ENCODE assay signal across 15 cellular contexts in the genomic region with DNA sequence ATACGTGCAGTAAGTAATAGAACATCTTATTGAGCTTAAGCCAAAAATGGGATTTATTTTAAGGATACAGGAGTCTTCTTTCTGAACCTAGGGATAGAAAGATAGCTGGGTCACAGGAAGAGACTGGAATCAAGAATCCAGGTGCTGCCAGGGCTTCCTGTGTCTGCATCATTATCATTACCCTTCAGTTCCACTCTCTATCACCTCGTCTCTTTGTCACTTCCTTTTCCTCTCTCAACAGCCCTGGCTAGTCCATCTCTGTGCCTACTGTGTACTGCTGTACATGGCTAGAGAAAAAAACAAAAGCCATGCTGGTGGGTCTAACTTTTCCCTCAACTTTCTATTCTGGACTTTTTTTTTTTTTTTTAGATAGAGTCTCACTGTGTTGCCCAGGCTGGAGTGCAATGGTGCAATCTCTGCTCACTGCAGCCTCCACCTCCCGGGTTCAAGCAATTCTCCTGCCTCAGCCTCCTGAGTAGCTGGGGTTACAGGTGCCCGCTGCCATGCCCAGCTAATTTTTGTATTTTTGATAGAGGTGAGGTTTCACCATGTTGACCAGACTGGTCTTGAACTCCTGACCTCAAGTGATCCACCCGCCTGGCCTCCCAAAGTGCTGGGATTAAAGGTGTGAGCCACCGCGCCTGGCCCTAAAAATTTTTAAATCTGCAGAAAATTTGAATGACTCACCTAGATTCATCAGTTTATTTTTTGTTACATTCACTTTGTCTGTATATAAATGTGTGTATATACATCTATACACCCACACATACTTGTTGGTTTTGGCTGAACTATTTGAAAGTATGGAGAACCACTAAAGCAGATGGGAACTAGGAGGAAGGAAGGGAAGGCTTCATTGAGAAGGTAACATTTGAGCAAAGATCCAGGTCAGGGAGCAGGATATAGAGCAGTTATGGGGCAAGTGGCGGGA. TPM values are rescaled to one million over a fixed set of nuclear protein-coding genes. Genes with fewer than 3 reads are reported as not detected.
DNase-seq lines count a peak whose midpoint lies in the region; TF ChIP-seq lines count a peak whose summit lies in the region.
"Had no signal": no experiment of that assay in that cellular context is flagged by ENCODE, and none has a peak within 500 bp of the region (broad histone marks: within the 10 kb centered on the region; RNA-seq: fewer than 3 reads in every experiment).

No MANE protein-coding gene starts in this region.

- peaks cover 40% of the 10 kb centered on the region for H3K4me1 Mint-ChIP-seq in chondrocyte (ENCODE audit: low read depth)

- intact Hi-C loops in left ventricle myocardium inferior (cut with micrococcal nuclease) (no loop called here), cardiac septum (cut with DNase I) (no loop called here)

- H4K20me1 ChIP-seq in MM.1S (ENCODE audit: insufficient read depth, low read length): peaks cover 7% of the 10 kb centered on the region; the same call in 1 of the 2 replicates

- H3K4me2 ChIP-seq in MM.1S (ENCODE audit: low read depth, low read length): no peak overlapping the region
- H3K4me2 ChIP-seq: SK-N-SH had no signal

- TF ChIP-seq CTCF in left ventricle myocardium inferior (IDR thresholded peaks at IDR 0.05; ENCODE audit: borderline replicate concordance) (no peak), chondrocyte (IDR thresholded peaks at IDR 0.05) (no peak), MM.1S (IDR thresholded peaks at IDR 0.05; ENCODE audit: low read length) (no peak)

- H3K27ac ChIP-seq in left ventricle myocardium inferior (replicated peaks): peak overlapping the region; percentile 95
- H3K27ac ChIP-seq in MM.1S (ENCODE audit: low read length): no peak overlapping the region
- H3K27ac ChIP-seq: colonic mucosa had no signal

- H3K4me3 Mint-ChIP-seq in chondrocyte (ENCODE audit: unreplicated experiment): no peak overlapping the region
- H3K4me3 Mint-ChIP-seq: activated CD4-positive, alpha-beta T cell treated with anti-CD3 and anti-CD28 coated beads, Interleukin-2, amount 10 ng/mL, durations not matched to agents 7 days and 5 days; activated naive CD4-positive, alpha-beta T cell treated with anti-CD3 and anti-CD28 coated beads for 36 hours had no signal

- no peaks in the 10 kb centered on the region for H3K9me2 ChIP-seq in MM.1S (replicated peaks; ENCODE audit: insufficient read depth, low read length)
- H3K9me2 ChIP-seq: SK-N-SH had no signal

- H3K36me3 ChIP-seq in left ventricle myocardium inferior: no peaks in the 10 kb centered on the region
- H3K36me3 ChIP-seq in MM.1S (replicated peaks; ENCODE audit: insufficient read depth, low read length): no peaks in the 10 kb centered on the region
- H3K36me3 ChIP-seq: colonic mucosa, tibial artery had no signal

- DNase-seq in left ventricle myocardium inferior (no peak), cardiac septum (ENCODE audit: low spot score) (no peak), chondrocyte (ENCODE audit: low spot score) (no peak), lung microvascular endothelial cell (ENCODE audit: low read depth in 2 of 2) (peak; percentile 39 to 82), NCI-H2029 treated with DMSO at 0.1 percent for 48 hours (lab: John Stamatoyannopoulos, UW) (no peak), MM.1S (no peak), NCI-H82 treated with DMSO at 0.1 percent for 48 hours (lab: John Stamatoyannopoulos, UW; ENCODE audit: unreplicated experiment) (no peak)
- no peak for DNase-seq in stimulated activated CD8-positive, alpha-beta memory T cell treated with anti-CD3 and anti-CD28 coated beads, Interleukin-4, amount 100 ng/mL, for 48 hours
- DNase-seq: activated CD4-positive, alpha-beta T cell treated with anti-CD3 and anti-CD28 coated beads, Interleukin-2, amount 10 ng/mL, durations not matched to agents 7 days and 5 days; activated naive CD4-positive, alpha-beta T cell treated with anti-CD3 and anti-CD28 coated beads for 36 hours; colonic mucosa; NCI-H1105 treated with DMSO at 0.1 percent for 48 hours; NCI-H524 treated with DMSO at 0.1 percent for 48 hours; SK-N-SH; tibial artery had no signal

- no peaks in the 10 kb centered on the region for H3K9me3 ChIP-seq in left ventricle myocardium inferior (replicated peaks)
- H3K9me3 ChIP-seq in MM.1S (replicated peaks; ENCODE audit: insufficient read depth, low read length): no peaks in the 10 kb centered on the region
- H3K9me3 ChIP-seq: colonic mucosa, SK-N-SH, tibial artery had no signal

- no peaks in the 10 kb centered on the region for H3K9me3 Mint-ChIP-seq in chondrocyte (ENCODE audit: low read depth)
- H3K9me3 Mint-ChIP-seq: activated CD4-positive, alpha-beta T cell treated with anti-CD3 and anti-CD28 coated beads, Interleukin-2, amount 10 ng/mL, durations not matched to agents 7 days and 5 days; activated naive CD4-positive, alpha-beta T cell treated with anti-CD3 and anti-CD28 coated beads for 36 hours had no signal

- no peaks in the 10 kb centered on the region for H3K27me3 Mint-ChIP-seq in chondrocyte (ENCODE audit: low read depth)
- H3K27me3 Mint-ChIP-seq: activated CD4-positive, alpha-beta T cell treated with anti-CD3 and anti-CD28 coated beads, Interleukin-2, amount 10 ng/mL, durations not matched to agents 7 days and 5 days had no signal

- H3K4me3 ChIP-seq in left ventricle myocardium inferior: no peak overlapping the region
- no peak overlapping the region for H3K4me3 ChIP-seq in MM.1S (ENCODE audit: low read length)
- H3K4me3 ChIP-seq: colonic mucosa, tibial artery had no signal

- no peaks in the 10 kb centered on the region for H3F3A ChIP-seq in MM.1S (ENCODE audit: insufficient read depth, low read length)

- H2AFZ ChIP-seq in MM.1S (ENCODE audit: low read length): no peak overlapping the region

- peaks cover 4% of the 10 kb centered on the region for H3K36me3 Mint-ChIP-seq in chondrocyte (ENCODE audit: low read depth)

- H3K79me2 ChIP-seq in MM.1S (ENCODE audit: low read length): peaks cover 92% of the 10 kb centered on the region

- H3K9ac ChIP-seq in MM.1S (ENCODE audit: low read length): no peak overlapping the region
- H3K9ac ChIP-seq: SK-N-SH had no signal

- H3K27ac Mint-ChIP-seq in chondrocyte (ENCODE audit: unreplicated experiment): peak overlapping the region; percentile 52
- H3K27ac Mint-ChIP-seq: activated CD4-positive, alpha-beta T cell treated with anti-CD3 and anti-CD28 coated beads, Interleukin-2, amount 10 ng/mL, durations not matched to agents 7 days and 5 days; activated naive CD4-positive, alpha-beta T cell treated with anti-CD3 and anti-CD28 coated beads for 36 hours had no signal

- peaks cover 75% of the 10 kb centered on the region for H3K4me1 ChIP-seq in left ventricle myocardium inferior
- no peaks in the 10 kb centered on the region for H3K4me1 ChIP-seq in MM.1S (ENCODE audit: low read length)
- H3K4me1 ChIP-seq: colonic mucosa had no signal

- H3K27me3 ChIP-seq in left ventricle myocardium inferior (ENCODE audit: low read depth) (no peaks in the 10 kb centered on the region), MM.1S (replicated peaks; ENCODE audit: insufficient read depth, low read length) (no peaks in the 10 kb centered on the region)
- H3K27me3 ChIP-seq: colonic mucosa, tibial artery had no signal

RNA-seq across cellular contexts. Expression of a gene that starts 31.9 kb away (rescaled TPM):
- total RNA-seq in left ventricle myocardium inferior: 80.3 TPM
- 62.1 TPM for total RNA-seq in cardiac septum
- 46.3 to 51.9 TPM (median 47.1 TPM) in 3 replicates for total RNA-seq in chondrocyte
- 12.7 and 13.7 TPM in 2 replicates for total RNA-seq in lung microvascular endothelial cell

Comparison
In these comparisons a context has a peak if more than half of its experiments do, and no peak if none do; other contexts are left out.
1. DNase-seq: peak in lung microvascular endothelial cell (2 of 2); none in left ventricle myocardium inferior (single experiment), cardiac septum (single experiment), chondrocyte (single experiment), stimulated activated CD8-positive, alpha-beta memory T cell treated with anti-CD3 and anti-CD28 coated beads, Interleukin-4, amount 100 ng/mL, for 48 hours (single experiment), NCI-H2029 treated with DMSO at 0.1 percent for 48 hours (single experiment), MM.1S (single experiment) and NCI-H82 treated with DMSO at 0.1 percent for 48 hours (single experiment).